10 cellular contexts compared by ENCODE assay signal in the genomic region with DNA sequence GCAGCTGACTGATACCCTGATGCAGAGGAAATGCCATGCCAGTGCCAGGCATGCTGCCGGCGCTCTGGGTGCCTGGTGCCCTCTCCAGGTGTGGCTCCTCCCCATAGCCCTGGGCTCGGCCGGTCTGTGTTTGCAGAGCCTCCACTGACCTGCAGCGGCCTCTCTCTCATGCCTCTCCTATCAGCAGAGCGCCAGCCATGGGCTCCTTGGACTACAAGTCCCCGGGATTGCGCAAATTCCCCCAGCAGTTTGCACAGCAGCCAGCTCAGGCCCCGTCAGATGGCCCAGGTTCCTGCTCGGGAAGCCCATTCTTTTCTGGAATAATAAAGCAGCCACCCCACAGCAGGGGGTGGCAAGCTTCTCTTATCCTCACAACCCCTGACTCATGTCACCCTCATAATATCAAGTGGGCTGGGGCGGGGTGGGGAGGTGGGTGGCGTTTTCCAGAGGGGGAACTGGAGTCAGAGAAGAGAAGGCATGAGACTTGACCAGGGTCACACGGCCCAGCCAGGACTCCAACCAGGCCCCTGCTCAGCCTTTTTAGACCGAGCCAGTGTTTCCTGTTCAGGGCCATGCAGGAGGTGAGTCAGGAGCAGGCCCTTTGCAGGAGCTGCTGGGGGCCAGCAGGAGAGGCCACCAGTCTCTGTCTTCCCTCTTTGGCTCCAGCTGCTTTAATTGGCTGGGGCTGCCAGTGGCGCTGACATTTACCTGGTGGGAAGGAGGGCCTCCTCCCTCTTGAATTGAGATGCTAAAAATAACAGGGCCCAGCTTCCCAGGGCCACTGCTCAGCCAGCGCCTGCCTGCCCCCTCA. TPM values are rescaled to one million over a fixed set of nuclear protein-coding genes. Genes with fewer than 3 reads are reported as not detected.
DNase-seq lines count a peak whose midpoint lies in the region; ATAC-seq, FAIRE-seq and TF ChIP-seq lines count a peak whose summit lies in the region.
"Had no signal": no experiment of that assay in that cellular context is flagged by ENCODE, and none has a peak within 500 bp of the region (broad histone marks: within the 10 kb centered on the region; RNA-seq: fewer than 3 reads in every experiment).

No MANE protein-coding gene starts in this region.

- peak; percentile 86 for DNase-seq in Daoy (ENCODE audit: low read depth)
- peak; percentile 84 for DNase-seq in NCI-H510A (lab: John Stamatoyannopoulos, UW)
- DNase-seq in esophagus muscularis mucosa (ENCODE audit: extremely low spot score) = no peak
- DNase-seq in pancreas = peak; percentile 90 to 98 (median 96)
- no peak for DNase-seq in GM19240 (ENCODE audit: insufficient read length, low spot score)
- no peak for DNase-seq in hippocampal formation (lab: John Stamatoyannopoulos, UW)
- DNase-seq in stimulated activated naive CD4-positive, alpha-beta T cell (lab: John Stamatoyannopoulos, UW) = no peak
- DNase-seq: activated CD4-positive, alpha-beta T cell treated with anti-CD3 and anti-CD28 coated beads, Interleukin-2, amount 50 U/mL, for 1 hour had no signal

- H3K9me3 ChIP-seq in esophagus muscularis mucosa (no peaks in the 10 kb centered on the region), pancreas (no peaks in the 10 kb centered on the region)
- H3K9me3 ChIP-seq: thoracic aorta had no signal

- H3K27me3 ChIP-seq in esophagus muscularis mucosa = no peaks in the 10 kb centered on the region
- H3K27me3 ChIP-seq in pancreas = no peaks in the 10 kb centered on the region

- H3K36me3 ChIP-seq in esophagus muscularis mucosa (peaks cover 18 to 67% (median 57%) of the 10 kb centered on the region in 4 donors), pancreas (peaks cover 0 to 10% (median 0%) of the 10 kb centered on the region in 3 donors)

- WGBS in esophagus muscularis mucosa = 66% methylated on average over 16 of the region's 16 CpGs
- 15 to 23% methylated on average over 16 of the region's 16 CpGs for WGBS in pancreas, 2 donors

- ATAC-seq in pancreas = peak; percentile 96 to 98 (median 98)
- no peak for ATAC-seq in GM19455 (IDR thresholded peaks at IDR 0.05; ENCODE audit: unreplicated experiment)

- H3K27ac ChIP-seq in esophagus muscularis mucosa (replicated peaks in 1 of 4) (peak overlapping the region in 3 of 4 donors; percentile 21 to 29 (median 22)), pancreas (peak overlapping the region; percentile 48 to 57 (median 51))
- H3K27ac ChIP-seq: thoracic aorta had no signal

- no peak for FAIRE-seq in pancreas (lab: Jason Lieb, UNC)

- H3K4me1 ChIP-seq in esophagus muscularis mucosa (peaks cover 70 to 94% (median 73%) of the 10 kb centered on the region in 4 donors), pancreas (peaks cover 18 to 36% (median 23%) of the 10 kb centered on the region in 3 donors)

- intact Hi-C loops in esophagus muscularis mucosa (cut with DNase I) = no loop called here
- intact Hi-C loops in pancreas (cut with DNase I) = no loop called here

- no peak for TF ChIP-seq EP300 in esophagus muscularis mucosa (IDR thresholded peaks at IDR 0.05)

- TF ChIP-seq POLR2A in esophagus muscularis mucosa (IDR thresholded peaks at IDR 0.05; ENCODE audit: low read depth) = no peak

- TF ChIP-seq CTCF in esophagus muscularis mucosa (IDR thresholded peaks at IDR 0.05) (no peak), pancreas (IDR thresholded peaks at IDR 0.05) (no peak)

- H3K4me3 ChIP-seq in esophagus muscularis mucosa = no peak overlapping the region
- H3K4me3 ChIP-seq in pancreas = no peak overlapping the region
- H3K4me3 ChIP-seq: thoracic aorta had no signal

RNA-seq across cellular contexts. Expression of gene ZMIZ1, which starts 58.6 kb away (rescaled TPM):
- total RNA-seq in Daoy (2014; rRNA removed; shearing (Covaris generic)) = 13.9 TPM in 2 replicates
- total RNA-seq in esophagus muscularis mucosa (10 to 100 TPM; 48.7 to 87.2 (median 66.0) TPM), pancreas (10 to 100 TPM; 21.3 to 45.0 (median 23.5) TPM)
- polyA plus RNA-seq in pancreas = 10 to 100 TPM; 14.5 to 20.8 TPM

Comparison
In these comparisons a context has a peak if more than half of its experiments do, and no peak if none do; other contexts are left out.
1. DNase-seq: peak in Daoy (single experiment), NCI-H510A (single experiment) and pancreas (6 of 6); none in esophagus muscularis mucosa (single experiment), GM19240 (single experiment), hippocampal formation (0 of 2) and stimulated activated naive CD4-positive, alpha-beta T cell (0 of 6).